8 cellular contexts compared by ENCODE assay signal in genomic region chr10:131928248-131929095, GRCh38. TPM values are rescaled to one million over a fixed set of nuclear protein-coding genes. Genes with fewer than 3 reads are reported as not detected.
DNase-seq lines count a peak whose midpoint lies in the region; ATAC-seq and TF ChIP-seq lines count a peak whose summit lies in the region.

No MANE protein-coding gene starts in this region.

- H3K27ac ChIP-seq in mesendoderm (ENCODE audit: low read depth, low read length): peak overlapping the region; percentile 27
- no peak overlapping the region for H3K27ac ChIP-seq in ovary

- H3K56ac ChIP-seq in mesendoderm (ENCODE audit: low read length): peak overlapping the region; percentile 4

- no peak overlapping the region for H3K23ac ChIP-seq in mesendoderm (ENCODE audit: low read length)

- no peak overlapping the region for H3K18ac ChIP-seq in mesendoderm (ENCODE audit: low read length)

- peak overlapping the region; percentile 1 for H3K9ac ChIP-seq in mesendoderm (ENCODE audit: low read length)

- no peak overlapping the region for H3K4me3 ChIP-seq in mesendoderm (ENCODE audit: low read length)
- H3K4me3 ChIP-seq in ovary: no peak overlapping the region

- intact Hi-C loops in activated CD4-positive, alpha-beta T cell treated with anti-CD3 and anti-CD28 coated beads for 36 hours (cut with DNase I, micrococcal nuclease): loop anchor here in 1 of 2 experiments (2.0 to 5.0 kb wide), 3 partner anchors 24 to 54 kb away; partner anchors contain the start of gene BNIP3
- intact Hi-C loops in ovary (cut with DNase I): no loop called here

- no peak overlapping the region for H2AK5ac ChIP-seq in mesendoderm (ENCODE audit: low read length)

- no peak overlapping the region for H2BK5ac ChIP-seq in mesendoderm (ENCODE audit: low read length)

- H2BK15ac ChIP-seq in mesendoderm (replicated peaks; ENCODE audit: low read depth): no peak overlapping the region

- peaks cover 83% of the 10 kb centered on the region for H3K79me2 ChIP-seq in mesendoderm (ENCODE audit: control insufficient read depth, insufficient read depth, low read length)

- no peak for TF ChIP-seq EP300 in ovary (IDR thresholded peaks at IDR 0.05)

- DNase-seq in activated CD4-positive, alpha-beta T cell treated with anti-CD3 and anti-CD28 coated beads for 36 hours: peak; percentile 80
- DNase-seq in activated CD4-positive, alpha-beta T cell treated with anti-CD3 and anti-CD28 coated beads for 1 hour: no peak
- DNase-seq in activated CD8-positive, alpha-beta memory T cell treated with anti-CD3 and anti-CD28 coated beads for 24 hours: peak; percentile 74
- no peak for DNase-seq in mesendoderm
- DNase-seq in C1 segment of cervical spinal cord (lab: John Stamatoyannopoulos, UW): no peak
- no peak for DNase-seq in ovary
- no peak for DNase-seq in iPS-NIHi7 (ENCODE audit: extremely low spot score)

- no peaks in the 10 kb centered on the region for H3K36me3 ChIP-seq in mesendoderm (ENCODE audit: control insufficient read depth, insufficient read depth, low read length)
- H3K36me3 ChIP-seq in ovary: no peaks in the 10 kb centered on the region

- H3K4me1 ChIP-seq in mesendoderm (ENCODE audit: control insufficient read depth, low read depth, low read length) (peaks cover 22% of the 10 kb centered on the region), ovary (ENCODE audit: insufficient read depth) (peaks cover 28% of the 10 kb centered on the region)

- peaks cover 9% of the 10 kb centered on the region for H3K9me3 Mint-ChIP-seq in activated CD4-positive, alpha-beta T cell treated with anti-CD3 and anti-CD28 coated beads for 36 hours (ENCODE audit: low read depth)

- H4K8ac ChIP-seq in mesendoderm (ENCODE audit: low read depth, low read length): no peak overlapping the region

- H3K27me3 ChIP-seq in mesendoderm (ENCODE audit: insufficient read depth, low read length, poor library complexity) (no peaks in the 10 kb centered on the region), ovary (no peaks in the 10 kb centered on the region)

- peak; percentile 87 for ATAC-seq in activated CD4-positive, alpha-beta T cell treated with anti-CD3 and anti-CD28 coated beads for 36 hours
- peak; percentile 83 for ATAC-seq in HG03095 (IDR thresholded peaks at IDR 0.05; ENCODE audit: unreplicated experiment)

- peak overlapping the region; percentile 29 for H3K4me3 Mint-ChIP-seq in activated CD4-positive, alpha-beta T cell treated with anti-CD3 and anti-CD28 coated beads for 36 hours

- H4K5ac ChIP-seq in mesendoderm (ENCODE audit: low read length): no peak overlapping the region

- H3K4me1 Mint-ChIP-seq in activated CD4-positive, alpha-beta T cell treated with anti-CD3 and anti-CD28 coated beads for 36 hours: peaks cover 82% of the 10 kb centered on the region

- no CpG with 5 or more reads among the region's 18 CpGs for WGBS in mesendoderm (ENCODE audit: extremely low coverage, insufficient coverage, low lambda C conversion rate)
- WGBS in ovary, 3 donors: 48 to 70% (median 54%) methylated on average over 18 of the region's 18 CpGs

- no peak for TF ChIP-seq CTCF in ovary (IDR thresholded peaks at IDR 0.05)

- TF ChIP-seq POLR2A in ovary (IDR thresholded peaks at IDR 0.05): no peak

- peaks cover 29% of the 10 kb centered on the region for H3K36me3 Mint-ChIP-seq in activated CD4-positive, alpha-beta T cell treated with anti-CD3 and anti-CD28 coated beads for 36 hours (ENCODE audit: low read depth)

- no peaks in the 10 kb centered on the region for H3K9me3 ChIP-seq in ovary

- peak overlapping the region; percentile 87 for H3K27ac Mint-ChIP-seq in activated CD4-positive, alpha-beta T cell treated with anti-CD3 and anti-CD28 coated beads for 36 hours

- CTCF ChIA-PET in activated CD4-positive, alpha-beta T cell treated with anti-CD3 and anti-CD28 coated beads for 36 hours (lab: Charles Lee): interaction anchor here (0.8 to 1.7 kb wide), 4 partner anchors 15 to 26 kb away, joined by 3 to 6 read pairs (median 4); no protein-coding TSS in a partner anchor

- no peak overlapping the region for H3K4me2 ChIP-seq in mesendoderm (ENCODE audit: low read length)

- H2BK120ac ChIP-seq in mesendoderm (ENCODE audit: low read depth, low read length): no peak overlapping the region

- POLR2A ChIA-PET in activated CD4-positive, alpha-beta T cell treated with anti-CD3 and anti-CD28 coated beads for 36 hours (lab: Charles Lee): interaction anchor here (1.0 kb wide), 1 partner anchor 24 kb away, joined by 3 read pairs; no protein-coding TSS in a partner anchor

- H3K27me3 Mint-ChIP-seq in activated CD4-positive, alpha-beta T cell treated with anti-CD3 and anti-CD28 coated beads for 36 hours: no peaks in the 10 kb centered on the region

- no peak overlapping the region for H3K4ac ChIP-seq in mesendoderm (ENCODE audit: low read depth, low read length)

- peaks cover 32% of the 10 kb centered on the region for H3K79me1 ChIP-seq in mesendoderm (ENCODE audit: low read length)

RNA-seq across cellular contexts. Expression of gene PPP2R2D, which starts 27.7 kb away (rescaled TPM):
- 10 to 100 TPM; 30.0 to 39.3 TPM for total RNA-seq in activated CD4-positive, alpha-beta T cell treated with anti-CD3 and anti-CD28 coated beads for 36 hours
- polyA plus RNA-seq in mesendoderm (2013, experiment 1 of 2): 28.9 TPM
- polyA plus RNA-seq in mesendoderm (2013, experiment 2 of 2): 30.4 TPM
- 10 to 100 TPM; 26.7 to 48.9 (median 42.0) TPM for total RNA-seq in ovary
- polyA plus RNA-seq in ovary: 10 to 100 TPM; 30.3 to 62.9 TPM

RNA-seq across cellular contexts. Expression of gene BNIP3, which starts 53.3 kb away (rescaled TPM):
- total RNA-seq in activated CD4-positive, alpha-beta T cell treated with anti-CD3 and anti-CD28 coated beads for 36 hours: 100 to 1,000 TPM; 200 to 256 TPM
- polyA plus RNA-seq in mesendoderm (2013, experiment 1 of 2): 10.7 TPM
- 10.4 TPM for polyA plus RNA-seq in mesendoderm (2013, experiment 2 of 2)
- total RNA-seq in ovary: 100 to 1,000 TPM in 2 of 7 donors, 10 to 100 TPM in 5; 45.1 to 166 (median 70.1) TPM
- 10 to 100 TPM; 39.8 to 47.6 TPM for polyA plus RNA-seq in ovary

Comparison
In these comparisons a context has a peak if more than half of its experiments do, and no peak if none do; other contexts are left out.
1. DNase-seq: peak in activated CD4-positive, alpha-beta T cell treated with anti-CD3 and anti-CD28 coated beads for 36 hours (single experiment) and activated CD8-positive, alpha-beta memory T cell treated with anti-CD3 and anti-CD28 coated beads for 24 hours (single experiment); none in activated CD4-positive, alpha-beta T cell treated with anti-CD3 and anti-CD28 coated beads for 1 hour (single experiment), mesendoderm (single experiment), C1 segment of cervical spinal cord (0 of 14), ovary (0 of 5) and iPS-NIHi7 (single experiment).